ENCODE assay signal across 8 cellular contexts in the genomic region with DNA sequence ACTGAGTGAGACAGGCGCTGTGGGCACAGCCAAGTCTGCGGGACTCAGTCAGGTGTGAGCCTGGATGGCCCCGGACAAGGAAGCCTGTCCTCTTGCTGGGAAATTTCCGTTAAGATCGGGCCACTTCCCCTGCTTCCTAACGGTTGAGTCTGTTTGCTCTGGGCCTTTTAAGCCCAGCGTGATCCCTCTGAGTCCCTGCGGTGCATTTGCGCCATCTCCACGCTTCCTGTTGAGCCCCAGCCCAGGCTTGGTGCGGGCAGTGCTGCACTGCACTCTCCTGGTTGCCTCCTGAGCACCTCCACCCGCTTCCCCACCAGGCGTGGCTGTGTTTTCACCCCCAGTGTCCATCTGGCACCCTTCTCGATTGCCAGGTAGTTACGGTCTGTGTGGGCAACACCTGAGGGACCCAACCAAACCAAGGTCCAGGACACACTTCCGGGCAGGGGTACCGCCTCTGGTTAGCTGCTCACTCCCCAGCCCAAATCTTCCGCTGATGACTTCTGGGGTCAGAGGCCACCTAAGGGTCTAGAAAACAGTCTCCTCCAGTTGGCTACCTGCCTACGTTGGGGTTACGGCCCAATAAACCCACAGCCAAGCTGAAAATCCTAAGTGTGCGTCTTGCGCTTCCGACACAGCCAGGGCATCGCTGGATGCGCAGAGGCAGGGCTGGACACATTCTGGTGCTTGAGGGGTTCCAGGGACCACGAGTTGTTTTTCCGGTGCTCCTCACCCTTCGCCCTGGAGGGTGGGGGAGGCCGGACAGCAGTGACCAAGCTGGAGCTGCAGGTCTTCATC. TPM values are rescaled to one million over a fixed set of nuclear protein-coding genes. Genes with fewer than 3 reads are reported as not detected.
DNase-seq lines count a peak whose midpoint lies in the region; ATAC-seq, FAIRE-seq and TF ChIP-seq lines count a peak whose summit lies in the region.

No MANE protein-coding gene starts in this region.

- peak overlapping the region; percentile 73 for H2AFZ ChIP-seq in GM12878 (ENCODE audit: control insufficient read depth, low read depth, low read length)

- FAIRE-seq in GM12878 (lab: Jason Lieb, UNC) = peak; percentile 90

- CTCF ChIA-PET in GM12878 (lab: Yijun Ruan, JAX) = interaction anchor here (0.8 to 1.1 kb wide), 5 partner anchors 8 to 195 kb away, joined by 3 read pairs; a partner anchor contains a TSS

- peak; percentile 42 for ATAC-seq in GM12878
- ATAC-seq in GM18861 (IDR thresholded peaks at IDR 0.05; ENCODE audit: unreplicated experiment) = no peak
- ATAC-seq in HG02840 (IDR thresholded peaks at IDR 0.05; ENCODE audit: low FRiP score, unreplicated experiment) = no peak

- BruUV-seq in GM12878 (replicated peaks; lab: Mats Ljungman, UMichigan) = no TSS peak

- H3K4me3 ChIP-seq in GM12878 (peak overlapping the region; percentile 78), mesodermal cell (ENCODE audit: extremely low read depth, insufficient read depth, low read length, poor library complexity, severe bottlenecking) (peak overlapping the region; percentile 64)

- no peak for TF ChIP-seq EP300 in GM12878 (IDR thresholded peaks at IDR 0.05; ENCODE audit: borderline replicate concordance in 1 of 2, control insufficient read depth in 1 of 2, low read depth in 2 of 2, low read length in 2 of 2)

- peak overlapping the region; percentile 70 for H3K9ac ChIP-seq in GM12878 (ENCODE audit: control insufficient read depth, insufficient read depth, low read length)

- DNase-seq in DMS153 (lab: John Stamatoyannopoulos, UW) (peak; percentile 11), DMS153 treated with DMSO at 0.1 percent for 48 hours (lab: John Stamatoyannopoulos, UW; ENCODE audit: unreplicated experiment) (no peak), NCI-H748 treated with DMSO at 0.1 percent for 48 hours (lab: John Stamatoyannopoulos, UW) (peak; percentile 50), GM12878 (ENCODE audit: low read depth, low spot score) (no peak), GOT3 (lab: John Stamatoyannopoulos, UW) (no peak)

- no peaks in the 10 kb centered on the region for H3K27me3 ChIP-seq in GM12878 (replicated peaks in 1 of 2; ENCODE audit: control insufficient read depth in 2 of 2, insufficient read depth in 2 of 2, low read length in 1 of 2)

- H4K20me1 ChIP-seq in GM12878 (ENCODE audit: control insufficient read depth, insufficient read depth) = no peaks in the 10 kb centered on the region

- no peaks in the 10 kb centered on the region for H3K9me3 ChIP-seq in GM12878 (replicated peaks; ENCODE audit: control insufficient read depth, insufficient read depth, low read length)
- no peaks in the 10 kb centered on the region for H3K9me3 ChIP-seq in mesodermal cell (ENCODE audit: control insufficient read depth, low read length)

- WGBS in GM12878 (ENCODE audit: insufficient coverage, insufficient replicate concordance, low lambda C conversion rate, missing lambda C conversion rate) = 28% methylated on average over 29 of the region's 29 CpGs
- 17 to 18% methylated on average over 27 to 29 of the region's 29 CpGs for WGBS in mesodermal cell (ENCODE audit: insufficient coverage in 2 of 2), 2 experiments

- peak; percentile 73 for TF ChIP-seq POLR2A in GM12878 (IDR thresholded peaks at IDR 0.05; ENCODE audit: low read depth, low read length)

- intact Hi-C loops in GM12878 (cut with micrococcal nuclease; ENCODE audit: unreplicated experiment) = no loop called here

- TF ChIP-seq CTCF in GM12878 (IDR thresholded peaks at IDR 0.05 in 2 of 3, conservative IDR thresholded peaks at IDR 0.05 in 1 of 3; ENCODE audit: control insufficient read depth in 2 of 3, extremely low read depth in 1 of 3, insufficient read depth in 1 of 3, low read depth in 3 of 3, low read length in 3 of 3) = no peak

- peaks cover 7 to 20% of the 10 kb centered on the region in 2 experiments for H3K36me3 ChIP-seq in GM12878 (ENCODE audit: control insufficient read depth in 2 of 2, insufficient read depth in 2 of 2, low read length in 1 of 2)
- H3K36me3 ChIP-seq in mesodermal cell (ENCODE audit: control insufficient read depth, insufficient read depth, low read length) = peaks cover 28% of the 10 kb centered on the region

- in situ Hi-C loops in GM12878 (cut with MboI) = no loop called here

- SMC1A ChIA-PET in GM12878 (lab: Charles Lee; ENCODE audit: uncharacterized antibody, unreplicated experiment) = no interaction called here

- POLR2A ChIA-PET in GM12878 (lab: Charles Lee) = interaction anchor here (0.6 to 1.5 kb wide), 7 partner anchors 8 to 415 kb away, joined by 3 to 12 read pairs (median 3); a partner anchor contains a TSS

- H3K4me2 ChIP-seq in GM12878 (ENCODE audit: control insufficient read depth, insufficient read depth) = peak overlapping the region; percentile 100

- peaks cover 22% of the 10 kb centered on the region for H3K79me2 ChIP-seq in GM12878 (ENCODE audit: control insufficient read depth, insufficient read depth, low read length)

- no peak for TF ChIP-seq RAD21 in GM12878 (IDR thresholded peaks at IDR 0.05; ENCODE audit: insufficient read depth, low read depth, low read length)

- H3K4me1 ChIP-seq in GM12878 (ENCODE audit: control insufficient read depth, insufficient read depth, low read length) = peaks cover 18% of the 10 kb centered on the region
- peaks cover 30% of the 10 kb centered on the region for H3K4me1 ChIP-seq in mesodermal cell (ENCODE audit: control insufficient read depth, insufficient read depth, low read length, poor library complexity, severe bottlenecking)

- RAD21 ChIA-PET in GM12878 (lab: Charles Lee; ENCODE audit: unreplicated experiment) = interaction anchor here (0.9 kb wide), 1 partner anchor 7 kb away, joined by 3 read pairs; a partner anchor contains a TSS

- H3K27ac ChIP-seq in GM12878 (ENCODE audit: control insufficient read depth, insufficient read depth) = peak overlapping the region; percentile 69
- H3K27ac ChIP-seq in mesodermal cell (ENCODE audit: low read depth, low read length, severe bottlenecking) = no peak overlapping the region

RNA-seq across cellular contexts. Expression of a gene that starts 1.4 kb away (rescaled TPM):
- total RNA-seq in GM12878 (2013; cell fraction: nucleolus; rRNA removed) = 9.2 and 29.9 TPM in 2 replicates
- total RNA-seq in GM12878 (2014; rRNA removed) = 50.1 and 52.6 TPM in 2 replicates
- 9.3 and 11.6 TPM in 2 replicates for total RNA-seq in GM12878 (2014; rRNA removed; fragmentation: Illumina TruSeq; extraction: Trizol)
- 38.5 and 41.7 TPM in 2 replicates for total RNA-seq in GM12878 (2021)
- 4.1 TPM for polyA plus RNA-seq in GM12878 (2011; ENCODE audit: low read depth)
- polyA plus RNA-seq in GM12878 (2011; rRNA removed) = 2.7 and 10.2 TPM in 2 replicates
- 18.6 and 24.8 TPM in 2 replicates for polyA plus RNA-seq in GM12878 (2011; cell fraction: cytosol; rRNA removed)
- polyA plus RNA-seq in GM12878 (2011; cell fraction: nucleus; rRNA removed) = 34.2 and 50.1 TPM in 2 replicates
- 12.3 and 12.9 TPM in 2 replicates for polyA plus RNA-seq in GM12878 (2012)
- polyA plus RNA-seq in GM12878 (2014; fragmentation: Illumina TruSeq; extraction: Trizol) = 1.1 and 11.6 TPM in 2 replicates
- 1 to 10 TPM in 1 of 2 experiments, under 1 TPM in 1; 0.11 to 1.4 TPM for polyA plus RNA-seq in GM12878 (2014; fragmentation: Nextera tagmentation; extraction: Ambion mirVana)
- 33.0 and 43.1 TPM in 2 replicates for polyA plus RNA-seq in GM12878 (2014; rRNA removed)
- 10 to 100 TPM; 68.6 to 72.7 TPM for polyA plus RNA-seq in GM12878 (2016; fragmentation: Nextera tagmentation; extraction: Ambion mirVana)
- 4.9 and 12.2 TPM in 2 replicates for polyA minus RNA-seq in GM12878 (2011; rRNA and poly(A)+ RNA removed)
- polyA minus RNA-seq in GM12878 (2011; cell fraction: cytosol; rRNA and poly(A)+ RNA removed) = 3.6 and 6.1 TPM in 2 replicates
- 6.2 and 15.2 TPM in 2 replicates for polyA minus RNA-seq in GM12878 (2011; cell fraction: nucleus; rRNA and poly(A)+ RNA removed)
- polyA plus RNA-seq in mesodermal cell (2013, experiment 1 of 2) = 8.7 TPM
- 8.1 TPM for polyA plus RNA-seq in mesodermal cell (2013, experiment 2 of 2)

RNA-seq across cellular contexts. Expression of a gene that starts 7.5 kb away (rescaled TPM):
- 8.8 and 10.1 TPM in 2 replicates for total RNA-seq in GM12878 (2013; cell fraction: nucleolus; rRNA removed)
- total RNA-seq in GM12878 (2014; rRNA removed) (115 and 157 TPM in 2 replicates), GM12878 (2014; rRNA removed; fragmentation: Illumina TruSeq; extraction: Trizol) (37.5 and 42.7 TPM in 2 replicates), GM12878 (2021) (163 and 169 TPM in 2 replicates)
- polyA plus RNA-seq in GM12878 (2011; ENCODE audit: low read depth) = 20.7 TPM
- polyA plus RNA-seq in GM12878 (2011; rRNA removed) (50.4 and 77.8 TPM in 2 replicates), GM12878 (2014; fragmentation: Illumina TruSeq; extraction: Trizol) (28.4 and 67.3 TPM in 2 replicates), GM12878 (2014; fragmentation: Nextera tagmentation; extraction: Ambion mirVana) (1 to 10 TPM; 1.3 to 4.5 TPM), GM12878 (2014; rRNA removed) (269 and 299 TPM in 2 replicates), GM12878 (2016; fragmentation: Nextera tagmentation; extraction: Ambion mirVana) (100 to 1,000 TPM; 235 to 247 TPM)
- polyA plus RNA-seq in GM12878 (2011; cell fraction: cytosol; rRNA removed) = 118 and 173 TPM in 2 replicates
- 63.4 and 87.9 TPM in 2 replicates for polyA plus RNA-seq in GM12878 (2011; cell fraction: nucleus; rRNA removed)
- polyA plus RNA-seq in GM12878 (2012) = 61.5 and 76.2 TPM in 2 replicates
- 25.1 and 41.4 TPM in 2 replicates for polyA minus RNA-seq in GM12878 (2011; rRNA and poly(A)+ RNA removed)
- 26.9 and 29.7 TPM in 2 replicates for polyA minus RNA-seq in GM12878 (2011; cell fraction: cytosol; rRNA and poly(A)+ RNA removed)
- polyA minus RNA-seq in GM12878 (2011; cell fraction: nucleus; rRNA and poly(A)+ RNA removed) = 6.0 and 18.1 TPM in 2 replicates
- polyA plus RNA-seq in mesodermal cell (2013, experiment 1 of 2) = 69.7 TPM
- 65.7 TPM for polyA plus RNA-seq in mesodermal cell (2013, experiment 2 of 2)

RNA-seq across cellular contexts. Expression of a gene that starts 26.9 kb away (rescaled TPM):
- total RNA-seq in GM12878 (2013; cell fraction: nucleolus; rRNA removed) = 118 and 143 TPM in 2 replicates
- total RNA-seq in GM12878 (2014; rRNA removed) = 41.4 and 59.5 TPM in 2 replicates
- 23.2 and 29.3 TPM in 2 replicates for total RNA-seq in GM12878 (2014; rRNA removed; fragmentation: Illumina TruSeq; extraction: Trizol)
- 58.0 and 85.6 TPM in 2 replicates for total RNA-seq in GM12878 (2021)
- polyA plus RNA-seq in GM12878 (2011; ENCODE audit: low read depth) = 26.6 TPM
- 23.5 and 40.1 TPM in 2 replicates for polyA plus RNA-seq in GM12878 (2011; rRNA removed)
- polyA plus RNA-seq in GM12878 (2011; cell fraction: cytosol; rRNA removed) = 34.2 and 50.9 TPM in 2 replicates
- 518 and 543 TPM in 2 replicates for polyA plus RNA-seq in GM12878 (2011; cell fraction: nucleus; rRNA removed)
- 54.1 and 64.4 TPM in 2 replicates for polyA plus RNA-seq in GM12878 (2012)
- 29.2 and 51.0 TPM in 2 replicates for polyA plus RNA-seq in GM12878 (2014; fragmentation: Illumina TruSeq; extraction: Trizol)
- 1 to 10 TPM; 2.2 to 3.7 TPM for polyA plus RNA-seq in GM12878 (2014; fragmentation: Nextera tagmentation; extraction: Ambion mirVana)
- polyA plus RNA-seq in GM12878 (2014; rRNA removed) = 75.4 and 94.8 TPM in 2 replicates
- polyA plus RNA-seq in GM12878 (2016; fragmentation: Nextera tagmentation; extraction: Ambion mirVana) = 10 to 100 TPM; 59.9 to 69.3 TPM
- polyA minus RNA-seq in GM12878 (2011; rRNA and poly(A)+ RNA removed) = 42.9 and 44.6 TPM in 2 replicates
- 22.3 and 29.3 TPM in 2 replicates for polyA minus RNA-seq in GM12878 (2011; cell fraction: cytosol; rRNA and poly(A)+ RNA removed)
- polyA minus RNA-seq in GM12878 (2011; cell fraction: nucleus; rRNA and poly(A)+ RNA removed) = 49.6 and 81.2 TPM in 2 replicates
- polyA plus RNA-seq in mesodermal cell (2013, experiment 1 of 2) = 117 TPM
- polyA plus RNA-seq in mesodermal cell (2013, experiment 2 of 2) = 80.5 TPM

RNA-seq across cellular contexts. Expression of a gene that starts 27.1 kb away (rescaled TPM):
- 16.5 and 20.3 TPM in 2 replicates for total RNA-seq in GM12878 (2013; cell fraction: nucleolus; rRNA removed)
- total RNA-seq in GM12878 (2014; rRNA removed) (41.9 and 42.1 TPM in 2 replicates), GM12878 (2014; rRNA removed; fragmentation: Illumina TruSeq; extraction: Trizol) (21.0 and 22.1 TPM in 2 replicates), GM12878 (2021) (18.6 and 25.6 TPM in 2 replicates)
- polyA plus RNA-seq in GM12878 (2011; ENCODE audit: low read depth) = 29.5 TPM
- polyA plus RNA-seq in GM12878 (2011; rRNA removed) (26.8 and 34.3 TPM in 2 replicates), GM12878 (2014; fragmentation: Illumina TruSeq; extraction: Trizol) (15.9 and 27.4 TPM in 2 replicates), GM12878 (2014; fragmentation: Nextera tagmentation; extraction: Ambion mirVana) (10 to 100 TPM in 1 of 2 experiments, 1 to 10 TPM in 1; 4.7 to 20.8 TPM), GM12878 (2014; rRNA removed) (43.6 and 44.5 TPM in 2 replicates), GM12878 (2016; fragmentation: Nextera tagmentation; extraction: Ambion mirVana) (10 to 100 TPM; 46.5 to 47.6 TPM)
- 45.5 and 56.7 TPM in 2 replicates for polyA plus RNA-seq in GM12878 (2011; cell fraction: cytosol; rRNA removed)
- 15.8 and 23.1 TPM in 2 replicates for polyA plus RNA-seq in GM12878 (2011; cell fraction: nucleus; rRNA removed)
- polyA plus RNA-seq in GM12878 (2012) = 24.6 and 26.5 TPM in 2 replicates
- 12.5 and 18.9 TPM in 2 replicates for polyA minus RNA-seq in GM12878 (2011; rRNA and poly(A)+ RNA removed)
- polyA minus RNA-seq in GM12878 (2011; cell fraction: cytosol; rRNA and poly(A)+ RNA removed) = 5.9 and 7.2 TPM in 2 replicates
- polyA minus RNA-seq in GM12878 (2011; cell fraction: nucleus; rRNA and poly(A)+ RNA removed) = 6.4 and 10.4 TPM in 2 replicates
- 51.9 TPM for polyA plus RNA-seq in mesodermal cell (2013, experiment 1 of 2)
- 41.2 TPM for polyA plus RNA-seq in mesodermal cell (2013, experiment 2 of 2)

RNA-seq across cellular contexts. Expression of a gene that starts 44.2 kb away (rescaled TPM):
- 8.0 and 8.8 TPM in 2 replicates for total RNA-seq in GM12878 (2013; cell fraction: nucleolus; rRNA removed)
- 21.9 and 23.3 TPM in 2 replicates for total RNA-seq in GM12878 (2014; rRNA removed)
- total RNA-seq in GM12878 (2014; rRNA removed; fragmentation: Illumina TruSeq; extraction: Trizol) = 18.3 and 19.6 TPM in 2 replicates
- total RNA-seq in GM12878 (2021) = 32.0 and 35.1 TPM in 2 replicates
- 5.7 TPM for polyA plus RNA-seq in GM12878 (2011; ENCODE audit: low read depth)
- 7.7 and 13.7 TPM in 2 replicates for polyA plus RNA-seq in GM12878 (2011; rRNA removed)
- 12.6 and 24.0 TPM in 2 replicates for polyA plus RNA-seq in GM12878 (2011; cell fraction: cytosol; rRNA removed)
- 26.3 and 30.0 TPM in 2 replicates for polyA plus RNA-seq in GM12878 (2011; cell fraction: nucleus; rRNA removed)
- 16.2 and 24.2 TPM in 2 replicates for polyA plus RNA-seq in GM12878 (2012)
- 20.9 and 32.6 TPM in 2 replicates for polyA plus RNA-seq in GM12878 (2014; fragmentation: Illumina TruSeq; extraction: Trizol)
- 1 to 10 TPM; 2.2 to 5.1 TPM for polyA plus RNA-seq in GM12878 (2014; fragmentation: Nextera tagmentation; extraction: Ambion mirVana)
- 33.8 and 39.3 TPM in 2 replicates for polyA plus RNA-seq in GM12878 (2014; rRNA removed)
- 10 to 100 TPM; 44.6 to 45.4 TPM for polyA plus RNA-seq in GM12878 (2016; fragmentation: Nextera tagmentation; extraction: Ambion mirVana)
- 3.0 and 4.8 TPM in 2 replicates for polyA minus RNA-seq in GM12878 (2011; rRNA and poly(A)+ RNA removed)
- polyA minus RNA-seq in GM12878 (2011; cell fraction: cytosol; rRNA and poly(A)+ RNA removed) = 5.2 and 6.8 TPM in 2 replicates
- polyA minus RNA-seq in GM12878 (2011; cell fraction: nucleus; rRNA and poly(A)+ RNA removed) = 3.4 and 11.5 TPM in 2 replicates
- 18.6 TPM for polyA plus RNA-seq in mesodermal cell (2013, experiment 1 of 2)
- 17.7 TPM for polyA plus RNA-seq in mesodermal cell (2013, experiment 2 of 2)

Comparison
In these comparisons a context has a peak if more than half of its experiments do, and no peak if none do; other contexts are left out.
1. DNase-seq: peak in DMS153 (single experiment) and NCI-H748 treated with DMSO at 0.1 percent for 48 hours (single experiment); none in DMS153 treated with DMSO at 0.1 percent for 48 hours (single experiment), GM12878 (single experiment) and GOT3 (single experiment).